In genomic region chr5:88689662-88690351, GRCh38 we compare ENCODE assay signal across 17 cellular contexts.
DNase-seq lines count a peak whose midpoint lies in the region; ATAC-seq and TF ChIP-seq lines count a peak whose summit lies in the region.
"Had no signal": no experiment of that assay in that cellular context is flagged by ENCODE, and none has a peak within 500 bp of the region (broad histone marks: within the 10 kb centered on the region; RNA-seq: fewer than 3 reads in every experiment).

No MANE protein-coding gene starts in this region.

- H3K36me3 ChIP-seq in ES-I3 (ENCODE audit: insufficient read depth, low read length): no peaks in the 10 kb centered on the region
- no peaks in the 10 kb centered on the region for H3K36me3 ChIP-seq in endodermal cell (ENCODE audit: control insufficient read depth, insufficient read depth, low read length)
- no peaks in the 10 kb centered on the region for H3K36me3 ChIP-seq in upper lobe of right lung
- H3K36me3 ChIP-seq: esophagus muscularis mucosa, prostate gland, tibial nerve had no signal

- H3K27ac ChIP-seq in endodermal cell (ENCODE audit: low read depth, low read length): no peak overlapping the region
- no peak overlapping the region for H3K27ac ChIP-seq in upper lobe of right lung
- H3K27ac ChIP-seq: esophagus muscularis mucosa, prostate gland, tibial nerve had no signal

- H3K4me1 Mint-ChIP-seq in endodermal cell (peaks cover 34% of the 10 kb centered on the region), naive B cell (peaks cover 22 to 49% (median 34%) of the 10 kb centered on the region in 3 donors)

- peak; percentile 47 for DNase-seq in RPMI7951 (ENCODE audit: low read depth)
- peak; percentile 61 for DNase-seq in endodermal cell
- DNase-seq in naive B cell: no peak
- no peak for DNase-seq in KBM-7
- DNase-seq in upper lobe of right lung: no peak
- DNase-seq in omental fat pad (ENCODE audit: low spot score): no peak
- DNase-seq in HuH-7 (ENCODE audit: low spot score): no peak
- DNase-seq: activated CD8-positive, alpha-beta memory T cell treated with anti-CD3 and anti-CD28 coated beads for 24 hours; activated gamma-delta T cell treated with Interleukin-2 at 50 U/mL for 16 hours; immature natural killer cell; midbrain; NCI-H1930; NCI-H526 had no signal

- H3K4me3 Mint-ChIP-seq in endodermal cell: no peak overlapping the region
- peak overlapping the region in 5 of 8 donors; percentile 18 to 88 (median 63) for H3K4me3 Mint-ChIP-seq in naive B cell

- peak overlapping the region; percentile 11; the same call in 1 of the 2 replicates for H3K9ac ChIP-seq in ES-I3 (ENCODE audit: low read depth, low read length)
- no peak overlapping the region for H3K9ac ChIP-seq in endodermal cell (ENCODE audit: extremely low read depth, low read length, poor library complexity, severe bottlenecking)

- peaks cover 100% of the 10 kb centered on the region for H3K27me3 Mint-ChIP-seq in endodermal cell (ENCODE audit: insufficient read depth)
- peaks cover 82 to 93% (median 85%) of the 10 kb centered on the region in 3 donors for H3K27me3 Mint-ChIP-seq in naive B cell

- WGBS in endodermal cell (ENCODE audit: insufficient coverage in 1 of 2, insufficient read length in 1 of 2), 2 experiments: 2 to 10% methylated on average over 13 to 38 of the region's 38 CpGs

- no peak overlapping the region for H3K27ac Mint-ChIP-seq in endodermal cell
- H3K27ac Mint-ChIP-seq in naive B cell: peak overlapping the region in 4 of 6 donors; percentile 89 to 98 (median 95)

- intact Hi-C loops in upper lobe of right lung (cut with DNase I): no loop called here

- H3K9me3 Mint-ChIP-seq in endodermal cell (peaks cover 4% of the 10 kb centered on the region), naive B cell (peaks cover 0 to 71% (median 31%) of the 10 kb centered on the region in 7 donors)

- no peaks in the 10 kb centered on the region for H3K36me3 Mint-ChIP-seq in endodermal cell (ENCODE audit: low read depth)
- peaks cover 2 to 9% of the 10 kb centered on the region in 2 donors for H3K36me3 Mint-ChIP-seq in naive B cell

- no peak for ATAC-seq in naive B cell (ENCODE audit: low read depth in 2 of 2)
- ATAC-seq in upper lobe of right lung: no peak
- no peak for ATAC-seq in omental fat pad (ENCODE audit: low FRiP score)

- H3K4me3 ChIP-seq in endodermal cell (ENCODE audit: low read length): no peak overlapping the region
- H3K4me3 ChIP-seq in upper lobe of right lung: no peak overlapping the region
- H3K4me3 ChIP-seq: prostate gland had no signal

- H3K9me3 ChIP-seq in ES-I3 (ENCODE audit: control insufficient read depth, insufficient read depth, low read length): no peaks in the 10 kb centered on the region
- H3K9me3 ChIP-seq in endodermal cell (ENCODE audit: control insufficient read depth, low read length): no peaks in the 10 kb centered on the region
- H3K9me3 ChIP-seq in upper lobe of right lung: no peaks in the 10 kb centered on the region
- H3K9me3 ChIP-seq: esophagus muscularis mucosa, prostate gland, tibial nerve had no signal

- in situ Hi-C loops in KBM-7 (cut with MboI; ENCODE audit: low pct_unique_long_range_greater_than_20kb, low sequenced_read_pairs): loop anchor here (25.0 kb wide), 1 partner anchor 903 kb away; no protein-coding TSS in a partner anchor

- peaks cover 100% of the 10 kb centered on the region for H3K27me3 ChIP-seq in endodermal cell (ENCODE audit: control insufficient read depth, insufficient read depth, low read length, poor library complexity, severe bottlenecking)
- H3K27me3 ChIP-seq in upper lobe of right lung: peaks cover 99% of the 10 kb centered on the region

- H3K4me1 ChIP-seq in ES-I3 (ENCODE audit: insufficient read depth, low read length) (peaks cover 15% of the 10 kb centered on the region), endodermal cell (ENCODE audit: control insufficient read depth, insufficient read depth, low read length) (peaks cover 2% of the 10 kb centered on the region), upper lobe of right lung (peaks cover 20% of the 10 kb centered on the region)
- H3K4me1 ChIP-seq: prostate gland had no signal

- TF ChIP-seq CTCF in endodermal cell (conservative IDR thresholded peaks at IDR 0.05) (no peak), upper lobe of right lung (IDR thresholded peaks at IDR 0.05) (no peak), omental fat pad (IDR thresholded peaks at IDR 0.05) (no peak)

Comparison
In these comparisons a context has a peak if more than half of its experiments do, and no peak if none do; other contexts are left out.
1. DNase-seq: peak in RPMI7951 (single experiment) and endodermal cell (single experiment); none in naive B cell (single experiment), KBM-7 (single experiment), upper lobe of right lung (single experiment), omental fat pad (single experiment) and HuH-7 (single experiment).